Comparison of ENCODE assay signal across 1 cellular context in the genomic region with DNA sequence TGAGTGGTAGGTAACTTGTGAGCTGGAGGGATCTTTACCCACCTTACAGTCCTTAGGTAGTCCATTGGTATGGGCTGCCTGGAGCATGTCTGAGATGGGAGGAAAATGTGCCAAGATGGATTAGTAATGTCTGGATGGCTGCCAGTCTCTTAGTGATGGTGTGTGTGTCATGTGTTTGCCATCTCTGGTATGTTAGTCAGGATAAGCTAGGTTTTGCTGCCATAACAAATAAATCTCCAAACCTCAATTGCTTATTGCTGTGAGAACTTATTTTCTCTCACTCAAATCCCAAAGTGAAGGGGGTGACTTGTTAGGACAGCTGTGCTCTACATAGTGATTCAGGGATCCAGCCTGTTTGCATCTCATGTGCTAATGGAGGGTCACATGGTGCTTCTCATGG.
TF ChIP-seq lines count a peak whose summit lies in the region.

No MANE protein-coding gene starts in this region.

TF ChIP-seq in GM12878, 131 proteins besides CTCF, POLR2A, EP300 and RAD21:
- TF ChIP-seq HDAC6 (IDR thresholded peaks at IDR 0.05; ENCODE audit: unreplicated experiment) (no peak), FOXK2 (IDR thresholded peaks at IDR 0.05) (no peak), CREB1 (IDR thresholded peaks at IDR 0.05; ENCODE audit: low read depth) (no peak), ZNF217 (IDR thresholded peaks at IDR 0.05) (peak; percentile 58; the same call in 1 of the 2 replicates), MXI1 (IDR thresholded peaks at IDR 0.05; ENCODE audit: low read depth, low read length) (no peak), IKZF1 (conservative IDR thresholded peaks at IDR 0.05) (no peak), CBX5 (IDR thresholded peaks at IDR 0.05; ENCODE audit: low read depth) (peak; percentile 41; the same call in 1 of the 2 replicates), TAF1 (IDR thresholded peaks at IDR 0.05; ENCODE audit: borderline replicate concordance, low read depth, low read length) (no peak), RAD51 (IDR thresholded peaks at IDR 0.05) (no peak), ZNF384 (IDR thresholded peaks at IDR 0.05; ENCODE audit: borderline replicate concordance, low read depth, low read length) (no peak), MEF2A (IDR thresholded peaks at IDR 0.05; ENCODE audit: insufficient read depth, low read depth, low read length) (no peak)
- TF ChIP-seq, protein P1, sequence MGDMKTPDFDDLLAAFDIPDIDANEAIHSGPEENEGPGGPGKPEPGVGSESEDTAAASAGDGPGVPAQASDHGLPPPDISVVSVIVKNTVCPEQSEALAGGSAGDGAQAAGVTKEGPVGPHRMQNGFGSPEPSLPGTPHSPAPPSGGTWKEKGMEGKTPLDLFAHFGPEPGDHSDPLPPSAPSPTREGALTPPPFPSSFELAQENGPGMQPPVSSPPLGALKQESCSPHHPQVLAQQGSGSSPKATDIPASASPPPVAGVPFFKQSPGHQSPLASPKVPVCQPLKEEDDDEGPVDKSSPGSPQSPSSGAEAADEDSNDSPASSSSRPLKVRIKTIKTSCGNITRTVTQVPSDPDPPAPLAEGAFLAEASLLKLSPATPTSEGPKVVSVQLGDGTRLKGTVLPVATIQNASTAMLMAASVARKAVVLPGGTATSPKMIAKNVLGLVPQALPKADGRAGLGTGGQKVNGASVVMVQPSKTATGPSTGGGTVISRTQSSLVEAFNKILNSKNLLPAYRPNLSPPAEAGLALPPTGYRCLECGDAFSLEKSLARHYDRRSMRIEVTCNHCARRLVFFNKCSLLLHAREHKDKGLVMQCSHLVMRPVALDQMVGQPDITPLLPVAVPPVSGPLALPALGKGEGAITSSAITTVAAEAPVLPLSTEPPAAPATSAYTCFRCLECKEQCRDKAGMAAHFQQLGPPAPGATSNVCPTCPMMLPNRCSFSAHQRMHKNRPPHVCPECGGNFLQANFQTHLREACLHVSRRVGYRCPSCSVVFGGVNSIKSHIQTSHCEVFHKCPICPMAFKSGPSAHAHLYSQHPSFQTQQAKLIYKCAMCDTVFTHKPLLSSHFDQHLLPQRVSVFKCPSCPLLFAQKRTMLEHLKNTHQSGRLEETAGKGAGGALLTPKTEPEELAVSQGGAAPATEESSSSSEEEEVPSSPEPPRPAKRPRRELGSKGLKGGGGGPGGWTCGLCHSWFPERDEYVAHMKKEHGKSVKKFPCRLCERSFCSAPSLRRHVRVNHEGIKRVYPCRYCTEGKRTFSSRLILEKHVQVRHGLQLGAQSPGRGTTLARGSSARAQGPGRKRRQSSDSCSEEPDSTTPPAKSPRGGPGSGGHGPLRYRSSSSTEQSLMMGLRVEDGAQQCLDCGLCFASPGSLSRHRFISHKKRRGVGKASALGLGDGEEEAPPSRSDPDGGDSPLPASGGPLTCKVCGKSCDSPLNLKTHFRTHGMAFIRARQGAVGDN (IDR thresholded peaks at IDR 0.05) = no peak
